In the genomic region with DNA sequence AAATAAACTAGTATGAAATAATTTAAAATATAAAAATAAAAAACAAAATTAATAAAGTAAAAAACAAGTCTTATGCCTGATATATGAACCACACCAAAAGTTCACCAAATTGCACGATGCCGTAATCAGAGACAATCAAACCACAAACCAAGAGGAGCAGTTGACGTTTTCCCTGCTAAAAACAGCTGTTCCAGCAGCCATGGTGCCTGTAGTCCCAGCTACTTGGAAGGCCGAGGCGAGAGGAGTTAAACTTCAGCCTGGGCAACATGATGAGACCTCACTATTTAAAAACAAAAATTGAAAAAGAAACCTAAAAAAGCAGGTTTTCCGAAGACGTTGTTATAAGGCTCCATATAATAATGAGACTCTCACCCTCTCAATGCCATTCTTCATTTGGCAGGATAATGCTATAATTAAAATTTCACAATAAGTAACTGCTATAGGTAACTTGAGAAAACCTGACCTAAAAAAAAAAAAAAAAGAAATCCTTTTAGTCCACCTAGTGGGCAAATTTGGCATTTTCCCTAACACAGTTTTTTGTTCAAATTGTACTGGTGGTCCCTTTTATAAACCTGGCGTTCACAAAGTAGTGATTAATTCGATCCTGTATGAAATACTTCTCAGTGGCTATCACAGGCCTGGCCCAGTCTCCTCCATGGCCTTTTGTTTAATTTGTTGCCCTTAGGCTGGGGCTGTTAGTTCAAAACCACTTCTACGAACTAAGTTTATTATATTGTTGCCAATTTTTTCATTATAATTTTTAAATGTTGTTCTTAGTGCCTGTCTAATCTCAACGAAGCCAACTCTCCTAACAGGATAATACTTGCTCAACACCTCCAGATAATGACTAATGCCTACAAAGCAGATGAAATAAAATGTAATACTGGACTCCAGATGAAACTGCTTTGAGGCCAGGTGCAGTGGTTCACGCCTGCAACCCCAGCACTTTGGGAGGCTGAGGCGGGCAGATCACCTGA, we compare ENCODE assay signal across 8 cellular contexts.
A peak's percentile ranks its signal among the peaks of the same experiment; 100 is the strongest.
DNase-seq lines count a peak whose midpoint lies in the region; ATAC-seq, FAIRE-seq and TF ChIP-seq lines count a peak whose summit lies in the region.

No MANE protein-coding gene starts in this region.

- H3K27me3 ChIP-seq in AG04450 (ENCODE audit: control insufficient read depth, insufficient read depth, low read length) (peaks cover 52% of the 10 kb centered on the region), H1 (replicated peaks in 1 of 4; ENCODE audit: control insufficient read depth in 3 of 4, extremely low read depth in 1 of 4, insufficient read depth in 3 of 4, low read length in 3 of 4) (peaks cover 1 to 21% (median 19%) of the 10 kb centered on the region in 4 experiments), pancreas (no peaks in the 10 kb centered on the region)

- no peaks in the 10 kb centered on the region for H4K20me1 ChIP-seq in H1 (replicated peaks in 1 of 2; ENCODE audit: control insufficient read depth in 1 of 2, insufficient read depth in 2 of 2, low read length in 2 of 2)

- peaks cover 8 to 14% (median 11%) of the 10 kb centered on the region in 4 experiments; a peak in 5 of 7 replicates for H3K4me1 ChIP-seq in H1 (replicated peaks in 1 of 4; ENCODE audit: control insufficient read depth in 3 of 4, insufficient read depth in 4 of 4, low read length in 3 of 4)
- H3K4me1 ChIP-seq in pancreas = peaks cover 0 to 2% (median 0%) of the 10 kb centered on the region in 3 donors

- no peak overlapping the region for H2BK5ac ChIP-seq in H1 (ENCODE audit: low read depth, low read length)

- TF ChIP-seq RAD21 in H1 (IDR thresholded peaks at IDR 0.05 in 1 of 2, conservative IDR thresholded peaks at IDR 0.05 in 1 of 2; ENCODE audit: low read depth in 2 of 2, low read length in 2 of 2) = peak in 1 of 2 experiments; percentile 22; a peak in 1 of 4 replicates

- H2BK20ac ChIP-seq in H1 (ENCODE audit: low read length) = no peak overlapping the region

- intact Hi-C loops in pancreas (cut with DNase I) (loop anchor here in 2 of 3 donors (10.0 kb wide), 1 partner anchor 81 kb away; no protein-coding TSS in a partner anchor), posterior vena cava (cut with DNase I) (loop anchor here in 1 of 2 donors (2.0 to 5.0 kb wide), 2 partner anchors 81 to 107 kb away; no protein-coding TSS in a partner anchor)

- TF ChIP-seq CTCF in AG04450 (IDR thresholded peaks at IDR 0.05; ENCODE audit: low read depth, low read length) (peak; percentile 71), H1 (IDR thresholded peaks at IDR 0.05; ENCODE audit: control extremely low read depth in 1 of 3, insufficient read depth in 1 of 3, low read depth in 1 of 3, low read length in 3 of 3) (peak in 2 of 3 experiments; percentile 27 to 53; a peak in 2 of 4 replicates), pancreas (IDR thresholded peaks at IDR 0.05) (peak; percentile 46 to 65 (median 54))

- H3K14ac ChIP-seq in H1 (ENCODE audit: insufficient read length) = no peak overlapping the region

- H4K5ac ChIP-seq in H1 (ENCODE audit: insufficient read length, low read depth, low read length) = no peak overlapping the region

- WGBS in H1 (ENCODE audit: extremely low coverage in 1 of 2, insufficient coverage in 1 of 2, insufficient read length in 1 of 2, insufficient replicate concordance in 2 of 2, low coverage in 1 of 2, low lambda C conversion rate in 2 of 2, missing lambda C conversion rate in 1 of 2), 2 experiments = 72% methylated on average over 13 of the region's 13 CpGs; no CpG with 5 or more reads in 1 of the 2 experiments
- WGBS in pancreas, 2 donors = 46 to 51% methylated on average over 13 of the region's 13 CpGs

- ATAC-seq in pancreas = peak in 2 of 4 donors; percentile 19 to 46
- no peak for ATAC-seq in stimulated activated naive CD8-positive, alpha-beta T cell treated with anti-CD3 and anti-CD28 coated beads, Interleukin-15, Interleukin-2, amounts not matched to agents 100 U/mL and 50 U/mL, for 24 hours

- peaks cover 9% of the 10 kb centered on the region; the same call in 1 of the 2 replicates for H3K23me2 ChIP-seq in H1 (ENCODE audit: low read depth, low read length)

- no peak for TF ChIP-seq EP300 in H1 (IDR thresholded peaks at IDR 0.05; ENCODE audit: borderline replicate concordance in 1 of 2, low read depth in 2 of 2, low read length in 2 of 2)

- H3K4me3 ChIP-seq in AG04450 (ENCODE audit: low read depth, low read length) = no peak overlapping the region
- no peak overlapping the region for H3K4me3 ChIP-seq in H1 (ENCODE audit: extremely low read depth in 1 of 4, insufficient read depth in 2 of 4, low read depth in 3 of 4, low read length in 4 of 4)
- no peak overlapping the region for H3K4me3 ChIP-seq in pancreas

- H3K23ac ChIP-seq in H1 (ENCODE audit: insufficient read length) = no peak overlapping the region

- no peak overlapping the region for H3K56ac ChIP-seq in H1 (replicated peaks; ENCODE audit: insufficient read length, low read depth, low read length)

- POLR2A ChIA-PET in AG04450 (lab: Yijun Ruan, JAX) = no interaction called here
- POLR2A ChIA-PET in H1 (lab: Charles Lee; ENCODE audit: partially characterized antibody) = interaction anchor here (1.0 kb wide), 1 partner anchor 17 kb away, joined by 4 read pairs; no protein-coding TSS in a partner anchor

- H3K9me3 ChIP-seq in AG04450 (ENCODE audit: control insufficient read depth, insufficient read depth, low read length) = no peaks in the 10 kb centered on the region; the same call in 1 of the 2 replicates
- no peaks in the 10 kb centered on the region for H3K9me3 ChIP-seq in H1 (ENCODE audit: insufficient read depth in 2 of 2, low read depth in 1 of 2, low read length in 1 of 2)
- H3K9me3 ChIP-seq in pancreas = no peaks in the 10 kb centered on the region

- H3K36me3 ChIP-seq in H1 (ENCODE audit: control insufficient read depth in 2 of 4, insufficient read depth in 4 of 4, low read length in 3 of 4) (no peaks in the 10 kb centered on the region), pancreas (no peaks in the 10 kb centered on the region)

- DNase-seq in AG04450 (ENCODE audit: low read depth, low spot score) (no peak), GM19239 (ENCODE audit: insufficient read length, low spot score) (no peak), NCI-H748 treated with DMSO at 0.1 percent for 48 hours (lab: John Stamatoyannopoulos, UW) (peak; percentile 18), H1 (ENCODE audit: low read depth in 1 of 2, low spot score in 2 of 2) (no peak), pancreas (no peak), posterior vena cava (ENCODE audit: low spot score) (no peak), occipital lobe (lab: John Stamatoyannopoulos, UW) (no peak)
- no peak for DNase-seq in stimulated activated naive CD8-positive, alpha-beta T cell treated with anti-CD3 and anti-CD28 coated beads, Interleukin-15, Interleukin-2, amounts not matched to agents 100 U/mL and 50 U/mL, for 24 hours

- H3K4ac ChIP-seq in H1 (replicated peaks; ENCODE audit: insufficient read length, low read depth, low read length) = no peak overlapping the region

- H2BK12ac ChIP-seq in H1 (ENCODE audit: low read depth, low read length) = no peak overlapping the region

- no peak overlapping the region for H2AFZ ChIP-seq in H1 (ENCODE audit: low read length)

- no peaks in the 10 kb centered on the region for H3K79me2 ChIP-seq in H1 (ENCODE audit: control insufficient read depth in 1 of 2, insufficient read depth in 2 of 2, low read length in 2 of 2)

- FAIRE-seq in GM19239 (lab: Jason Lieb, UNC) (peak; percentile 77), H1 (lab: Jason Lieb, UNC) (peak; percentile 32), pancreas (lab: Jason Lieb, UNC) (peak; percentile 29)

- H2BK15ac ChIP-seq in H1 (ENCODE audit: low read length) = no peak overlapping the region

- H3K4me2 ChIP-seq in H1 (ENCODE audit: insufficient read depth in 1 of 2, low read depth in 2 of 2, low read length in 2 of 2) = no peak overlapping the region

- no peak overlapping the region for H4K91ac ChIP-seq in H1 (replicated peaks; ENCODE audit: insufficient read length, low read length)

- no peak overlapping the region for H2AK5ac ChIP-seq in H1 (ENCODE audit: low read depth, low read length)

- H3K27ac ChIP-seq in AG04450 (ENCODE audit: low read depth, low read length) (no peak overlapping the region), H1 (ENCODE audit: low read depth, low read length) (no peak overlapping the region), pancreas (no peak overlapping the region)

- no peak overlapping the region for H2BK120ac ChIP-seq in H1 (replicated peaks; ENCODE audit: low read depth, low read length)

- no peak overlapping the region for H3K9ac ChIP-seq in H1 (replicated peaks in 1 of 4; ENCODE audit: extremely low read depth in 1 of 4, low read depth in 3 of 4, low read length in 3 of 4)

- no peak overlapping the region for H4K8ac ChIP-seq in H1 (ENCODE audit: extremely low read depth, insufficient read depth, low read length)

- CTCF ChIA-PET in AG04450 (lab: Charles Lee) (interaction anchor here (0.6 to 6.7 kb wide), 15 partner anchors 9 to 114 kb away, joined by 3 to 50 read pairs (median 5); no protein-coding TSS in a partner anchor), H1 (lab: Charles Lee; ENCODE audit: partially characterized antibody) (interaction anchor here (0.6 to 3.9 kb wide), 38 partner anchors 8 to 702 kb away, joined by 3 to 34 read pairs (median 4); no protein-coding TSS in a partner anchor)

- H3K79me1 ChIP-seq in H1 (ENCODE audit: low read depth, low read length) = no peaks in the 10 kb centered on the region

- H3K18ac ChIP-seq in H1 (ENCODE audit: extremely low read depth, low read length) = no peak overlapping the region

- TF ChIP-seq POLR2A in H1 (IDR thresholded peaks at IDR 0.05; ENCODE audit: control extremely low read depth in 1 of 2, low read depth in 2 of 2, low read length in 2 of 2) = no peak

TF ChIP-seq in H1, 55 proteins besides CTCF, POLR2A, EP300 and RAD21 (continues in another document):
- TF ChIP-seq CHD2 (IDR thresholded peaks at IDR 0.05; ENCODE audit: low read length) = no peak
- no peak for TF ChIP-seq NRF1 (IDR thresholded peaks at IDR 0.05; ENCODE audit: low read depth, low read length)
- no peak for TF ChIP-seq TBP (IDR thresholded peaks at IDR 0.05; ENCODE audit: low read depth, low read length)
- TF ChIP-seq BRCA1 (IDR thresholded peaks at IDR 0.05; ENCODE audit: low read depth, low read length) = no peak
